18 cellular contexts compared by ENCODE assay signal in genomic region chr19:3442487-3443071, GRCh38. TPM values are rescaled to one million over a fixed set of nuclear protein-coding genes. Genes with fewer than 3 reads are reported as not detected.
"Had no signal": no experiment of that assay in that cellular context is flagged by ENCODE, and none has a peak within 500 bp of the region (broad histone marks: within the 10 kb centered on the region; RNA-seq: fewer than 3 reads in every experiment).

No MANE protein-coding gene starts in this region.

- FAIRE-seq: islet of Langerhans had no signal

- H3K36me3 ChIP-seq: breast epithelium had no signal

- H3K4me3 ChIP-seq: breast epithelium, spleen, stomach, testis had no signal

- H3K27me3 ChIP-seq: breast epithelium, spleen, stomach, testis had no signal

- H3K4me1 ChIP-seq: breast epithelium had no signal

- H3K4me3 Mint-ChIP-seq: activated CD4-positive, alpha-beta T cell treated with anti-CD3 and anti-CD28 coated beads, Interleukin-2, amount 10 ng/mL, durations not matched to agents 24 days and 14 days; activated naive CD8-positive, alpha-beta T cell treated with anti-CD3 and anti-CD28 coated beads, Interleukin-2, amount 10 ng/mL, durations not matched to agents 7 days and 5 days; naive thymus-derived CD8-positive, alpha-beta T cell; T-helper 2 cell treated with Interferon-gamma antibody and Interleukin-4, amounts not matched to agents 5 μg/mL and 100 μg/mL, for 36 hours had no signal

- H3K27ac Mint-ChIP-seq: activated CD4-positive, alpha-beta T cell treated with anti-CD3 and anti-CD28 coated beads, Interleukin-2, amount 10 ng/mL, durations not matched to agents 24 days and 14 days; activated naive CD8-positive, alpha-beta T cell treated with anti-CD3 and anti-CD28 coated beads, Interleukin-2, amount 10 ng/mL, durations not matched to agents 7 days and 5 days; T-helper 2 cell treated with Interferon-gamma antibody and Interleukin-4, amounts not matched to agents 5 μg/mL and 100 μg/mL, for 36 hours had no signal

- DNase-seq: activated CD4-positive, alpha-beta T cell treated with anti-CD3 and anti-CD28 coated beads, Interleukin-2, amount 10 ng/mL, durations not matched to agents 24 days and 14 days; activated CD4-positive, CD25-positive, alpha-beta regulatory T cell; activated gamma-delta T cell treated with Interleukin-2 at 50 U/mL for 16 hours; activated naive CD8-positive, alpha-beta T cell treated with anti-CD3 and anti-CD28 coated beads, Interleukin-2, amount 10 ng/mL, durations not matched to agents 7 days and 5 days; aorta; dermis blood vessel endothelial cell; naive thymus-derived CD8-positive, alpha-beta T cell; spleen; stomach; testis had no signal

- ATAC-seq: naive thymus-derived CD8-positive, alpha-beta T cell; right cardiac atrium had no signal

- H3K9me3 ChIP-seq: breast epithelium, spleen, stomach, testis had no signal

- H3K9me3 Mint-ChIP-seq: activated CD4-positive, alpha-beta T cell treated with anti-CD3 and anti-CD28 coated beads, Interleukin-2, amount 10 ng/mL, durations not matched to agents 24 days and 14 days; activated naive CD8-positive, alpha-beta T cell treated with anti-CD3 and anti-CD28 coated beads, Interleukin-2, amount 10 ng/mL, durations not matched to agents 7 days and 5 days; naive thymus-derived CD8-positive, alpha-beta T cell; T-helper 2 cell treated with Interferon-gamma antibody and Interleukin-4, amounts not matched to agents 5 μg/mL and 100 μg/mL, for 36 hours had no signal

- H3K27me3 Mint-ChIP-seq: activated CD4-positive, alpha-beta T cell treated with anti-CD3 and anti-CD28 coated beads, Interleukin-2, amount 10 ng/mL, durations not matched to agents 24 days and 14 days; activated naive CD8-positive, alpha-beta T cell treated with anti-CD3 and anti-CD28 coated beads, Interleukin-2, amount 10 ng/mL, durations not matched to agents 7 days and 5 days; naive thymus-derived CD8-positive, alpha-beta T cell had no signal

RNA-seq across cellular contexts. Expression of gene SMIM24, which starts 37.7 kb away (rescaled TPM):
- total RNA-seq: activated CD4-positive, alpha-beta T cell treated with anti-CD3 and anti-CD28 coated beads, Interleukin-2, amount 10 ng/mL, durations not matched to agents 24 days and 14 days; aorta; chondrocyte; dermis blood vessel endothelial cell; mononuclear cell; naive thymus-derived CD8-positive, alpha-beta T cell; posterior vena cava; right cardiac atrium; urinary bladder had no signal
- polyA plus RNA-seq: right cardiac atrium, urinary bladder had no signal

RNA-seq across cellular contexts. Expression of gene SMIM44, which starts 40.7 kb away (rescaled TPM):
- total RNA-seq: activated CD4-positive, alpha-beta T cell treated with anti-CD3 and anti-CD28 coated beads, Interleukin-2, amount 10 ng/mL, durations not matched to agents 24 days and 14 days; activated naive CD8-positive, alpha-beta T cell treated with anti-CD3 and anti-CD28 coated beads, Interleukin-2, amount 10 ng/mL, durations not matched to agents 7 days and 5 days; aorta; breast epithelium; chondrocyte; dermis blood vessel endothelial cell; mononuclear cell; naive thymus-derived CD8-positive, alpha-beta T cell; posterior vena cava; right cardiac atrium; spleen; stomach; testis; urinary bladder had no signal
- polyA plus RNA-seq: aorta; naive thymus-derived CD8-positive, alpha-beta T cell; right cardiac atrium; spleen; urinary bladder had no signal
